In genomic region chr22:35721954-35722353, GRCh38 we compare ENCODE assay signal across 31 cellular contexts. TPM values are rescaled to one million over a fixed set of nuclear protein-coding genes. Genes with fewer than 3 reads are reported as not detected.
"Had no signal": no experiment of that assay in that cellular context is flagged by ENCODE, and none has a peak within 500 bp of the region (broad histone marks: within the 10 kb centered on the region; RNA-seq: fewer than 3 reads in every experiment).

No MANE protein-coding gene starts in this region.

- DNase-seq: natural killer cell; ovary; psoas muscle; right cardiac atrium; right lobe of liver; sigmoid colon; small intestine; stimulated activated CD4-positive, alpha-beta T cell treated with anti-CD3 and anti-CD28 coated beads, Interleukin-15, amount 100 ng/mL, for 24 hours; stimulated activated CD4-positive, alpha-beta T cell treated with anti-CD3 and anti-CD28 coated beads, Interleukin-2, amount 100 ng/mL, for 24 hours; stimulated activated CD4-positive, alpha-beta T cell treated with anti-CD3 and anti-CD28 coated beads, Interleukin-2, amount 100 ng/mL, for 48 hours; stimulated activated CD4-positive, alpha-beta T cell treated with anti-CD3 and anti-CD28 coated beads, Interleukin-4, amount 100 ng/mL, for 24 hours; stimulated activated naive B cell treated with anti-CD40 and anti-IgM and Interleukin-4, amounts not matched to agents 10 μg/mL and 1 μg/mL and 100 μg/mL, for 72 hours; stimulated activated naive CD4-positive, alpha-beta T cell treated with Interleukin-2 at 50 U/mL for 16 hours; stomach; thyroid gland; upper lobe of left lung had no signal

- H3K4me1 Mint-ChIP-seq: neural progenitor cell; stimulated activated effector memory CD8-positive, alpha-beta T cell treated with anti-CD3 and anti-CD28 coated beads, Interleukin-12 subunit alpha, Interleukin-12 subunit beta, amount 100 ng/mL, for 72 hours; stimulated activated naive B cell treated with anti-CD40 and anti-IgM and Interleukin-4, amounts not matched to agents 10 μg/mL and 1 μg/mL and 100 μg/mL, for 72 hours had no signal

- H3K9ac ChIP-seq: neural progenitor cell, parathyroid adenoma had no signal

- ATAC-seq: natural killer cell; psoas muscle; right cardiac atrium; right lobe of liver; stimulated activated effector memory CD8-positive, alpha-beta T cell treated with anti-CD3 and anti-CD28 coated beads, Interleukin-12 subunit alpha, Interleukin-12 subunit beta, amount 100 ng/mL, for 72 hours; stimulated activated naive B cell treated with anti-CD40 and anti-IgM and Interleukin-4, amounts not matched to agents 10 μg/mL and 1 μg/mL and 100 μg/mL, for 72 hours had no signal

- H3K36me3 ChIP-seq: neural progenitor cell, ovary, right lobe of liver, sigmoid colon, stomach, thoracic aorta, thyroid gland, tibial nerve, upper lobe of left lung had no signal

- H3K4me2 ChIP-seq: neural progenitor cell had no signal

- H3K9me3 ChIP-seq: ovary, psoas muscle, right lobe of liver, sigmoid colon, stomach, thoracic aorta, thyroid gland, upper lobe of left lung had no signal

- H3K9me3 Mint-ChIP-seq: natural killer cell; stimulated activated effector memory CD8-positive, alpha-beta T cell treated with anti-CD3 and anti-CD28 coated beads, Interleukin-12 subunit alpha, Interleukin-12 subunit beta, amount 100 ng/mL, for 72 hours; stimulated activated naive B cell treated with anti-CD40 and anti-IgM and Interleukin-4, amounts not matched to agents 10 μg/mL and 1 μg/mL and 100 μg/mL, for 72 hours; stimulated activated naive CD8-positive, alpha-beta T cell treated with anti-CD3 and anti-CD28 coated beads, Interleukin-15, Interleukin-2, amounts not matched to agents 100 ng/mL and 50 ng/mL, for 24 hours had no signal

- H3K4me3 Mint-ChIP-seq: natural killer cell; nephron; neural progenitor cell; stimulated activated effector memory CD8-positive, alpha-beta T cell treated with anti-CD3 and anti-CD28 coated beads, Interleukin-12 subunit alpha, Interleukin-12 subunit beta, amount 100 ng/mL, for 72 hours; stimulated activated naive B cell treated with anti-CD40 and anti-IgM and Interleukin-4, amounts not matched to agents 10 μg/mL and 1 μg/mL and 100 μg/mL, for 72 hours; stimulated activated naive CD8-positive, alpha-beta T cell treated with anti-CD3 and anti-CD28 coated beads, Interleukin-15, Interleukin-2, amounts not matched to agents 100 ng/mL and 50 ng/mL, for 24 hours had no signal

- H3K79me2 ChIP-seq: parathyroid adenoma had no signal

- H3K27ac Mint-ChIP-seq: natural killer cell; nephron; neural progenitor cell; progenitor cell of endocrine pancreas; stimulated activated effector memory CD8-positive, alpha-beta T cell treated with anti-CD3 and anti-CD28 coated beads, Interleukin-12 subunit alpha, Interleukin-12 subunit beta, amount 100 ng/mL, for 72 hours; stimulated activated naive B cell treated with anti-CD40 and anti-IgM and Interleukin-4, amounts not matched to agents 10 μg/mL and 1 μg/mL and 100 μg/mL, for 72 hours; stimulated activated naive CD8-positive, alpha-beta T cell treated with anti-CD3 and anti-CD28 coated beads, Interleukin-15, Interleukin-2, amounts not matched to agents 100 ng/mL and 50 ng/mL, for 24 hours had no signal

- H2AFZ ChIP-seq: neural progenitor cell, parathyroid adenoma had no signal

- H3K4me3 ChIP-seq: neural progenitor cell, ovary, psoas muscle, right lobe of liver, sigmoid colon, stomach, thoracic aorta, thyroid gland, tibial nerve, upper lobe of left lung had no signal

- H3K27me3 Mint-ChIP-seq: progenitor cell of endocrine pancreas had no signal

- H3K36me3 Mint-ChIP-seq: natural killer cell; neural progenitor cell; stimulated activated effector memory CD8-positive, alpha-beta T cell treated with anti-CD3 and anti-CD28 coated beads, Interleukin-12 subunit alpha, Interleukin-12 subunit beta, amount 100 ng/mL, for 72 hours; stimulated activated naive B cell treated with anti-CD40 and anti-IgM and Interleukin-4, amounts not matched to agents 10 μg/mL and 1 μg/mL and 100 μg/mL, for 72 hours had no signal

- H3K4me1 ChIP-seq: neural progenitor cell, parathyroid adenoma, psoas muscle, right lobe of liver, sigmoid colon, stomach, thyroid gland, tibial nerve, upper lobe of left lung had no signal

- H3K27me3 ChIP-seq: neural progenitor cell, ovary, right lobe of liver, sigmoid colon, stomach, thyroid gland, tibial nerve, upper lobe of left lung had no signal

- H3K27ac ChIP-seq: neural progenitor cell, ovary, parathyroid adenoma, psoas muscle, right lobe of liver, sigmoid colon, stomach, thoracic aorta, thyroid gland, tibial nerve, upper lobe of left lung had no signal

RNA-seq across cellular contexts. Expression of gene APOL5, which starts 4.3 kb away (rescaled TPM):
- total RNA-seq: natural killer cell, occipital lobe, osteoblast, ovary, progenitor cell of endocrine pancreas, renal cortical epithelial cell, right cardiac atrium, sigmoid colon, stomach, subcutaneous adipose tissue, temporal lobe, thoracic aorta, thyroid gland, upper lobe of left lung, ureter had no signal
- polyA plus RNA-seq: neural cell, ovary, sigmoid colon, small intestine, stomach had no signal
